Comparison of ENCODE assay signal across 1 cellular context in the genomic region with DNA sequence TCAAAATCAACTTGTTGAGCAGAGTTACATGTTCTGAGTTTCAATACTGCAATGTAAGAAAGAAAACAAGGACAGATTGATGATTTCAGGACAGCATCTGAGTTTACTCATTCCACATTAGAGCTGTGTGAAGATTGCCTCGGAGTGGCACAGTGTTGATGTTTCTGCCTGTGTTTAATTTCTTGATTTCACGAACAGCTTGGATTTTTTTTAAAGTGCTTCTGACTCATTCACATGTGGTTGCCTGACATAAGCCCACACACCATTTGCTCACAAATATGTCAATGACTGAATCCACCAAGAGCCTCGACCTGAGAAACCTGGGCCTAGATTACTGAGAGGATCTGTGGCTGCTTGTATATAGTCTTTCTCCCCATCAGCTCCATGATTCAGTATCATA.
TF ChIP-seq lines count a peak whose summit lies in the region.

No MANE protein-coding gene starts in this region.

TF ChIP-seq in IMR-90, 13 proteins besides CTCF, POLR2A, EP300 and RAD21:
- TF ChIP-seq MAZ (IDR thresholded peaks at IDR 0.05; ENCODE audit: borderline replicate concordance, low read depth, low read length) (no peak), MAFK (IDR thresholded peaks at IDR 0.05; ENCODE audit: low read depth, low read length) (no peak), CHD1 (IDR thresholded peaks at IDR 0.05; ENCODE audit: low read depth, low read length) (no peak), NFE2L2 (IDR thresholded peaks at IDR 0.05; ENCODE audit: low read depth, low read length) (no peak), FOS (IDR thresholded peaks at IDR 0.05; ENCODE audit: low read depth, low read length) (peak; percentile 78; the same call in 1 of the 2 replicates), MXI1 (IDR thresholded peaks at IDR 0.05; ENCODE audit: borderline replicate concordance, low read depth, low read length) (peak; percentile 80), USF2 (IDR thresholded peaks at IDR 0.05; ENCODE audit: low read depth, low read length) (peak; percentile 40; the same call in 1 of the 2 replicates), BHLHE40 (IDR thresholded peaks at IDR 0.05; ENCODE audit: low read depth, low read length) (peak; percentile 30; the same call in 1 of the 2 replicates), SMC3 (IDR thresholded peaks at IDR 0.05; ENCODE audit: low read depth, low read length) (no peak)
